8 cellular contexts compared by ENCODE assay signal in genomic region chr9:114507726-114508125, GRCh38. TPM values are rescaled to one million over a fixed set of nuclear protein-coding genes. Genes with fewer than 3 reads are reported as not detected.
DNase-seq lines count a peak whose midpoint lies in the region; ATAC-seq and TF ChIP-seq lines count a peak whose summit lies in the region.

No MANE protein-coding gene starts in this region.

- H3K27me3 Mint-ChIP-seq in activated CD4-positive, alpha-beta T cell treated with anti-CD3 and anti-CD28 coated beads for 36 hours = peaks cover 21% of the 10 kb centered on the region

- no peaks in the 10 kb centered on the region for H4K20me1 ChIP-seq in neural cell (ENCODE audit: insufficient read depth)

- POLR2A ChIA-PET in activated CD4-positive, alpha-beta T cell treated with anti-CD3 and anti-CD28 coated beads for 36 hours (lab: Charles Lee) = no interaction called here

- no peak overlapping the region for H3K27ac ChIP-seq in neural cell (ENCODE audit: low read length)

- no peaks in the 10 kb centered on the region for H3K36me3 ChIP-seq in neural cell (ENCODE audit: insufficient read depth, low read length)

- TF ChIP-seq EP300 in neural cell (conservative IDR thresholded peaks at IDR 0.05; ENCODE audit: poor library complexity, severe bottlenecking) = no peak

- intact Hi-C loops in activated CD4-positive, alpha-beta T cell treated with anti-CD3 and anti-CD28 coated beads for 36 hours (cut with DNase I, micrococcal nuclease) = loop anchor here (1.0 to 10.0 kb wide), 7 partner anchors 21 to 350 kb away; partner anchors contain the start of gene COL27A1 (in 1 of the 2)

- no peaks in the 10 kb centered on the region for H3K79me2 ChIP-seq in neural cell (replicated peaks; ENCODE audit: insufficient read depth, low read length)

- H3K9me3 Mint-ChIP-seq in activated CD4-positive, alpha-beta T cell treated with anti-CD3 and anti-CD28 coated beads for 36 hours (ENCODE audit: low read depth) = no peaks in the 10 kb centered on the region

- no peaks in the 10 kb centered on the region for H3K9me2 ChIP-seq in neural cell (ENCODE audit: insufficient read depth, low read length)

- peak overlapping the region; percentile 31 for H3K27ac Mint-ChIP-seq in activated CD4-positive, alpha-beta T cell treated with anti-CD3 and anti-CD28 coated beads for 36 hours

- H3K4me1 Mint-ChIP-seq in activated CD4-positive, alpha-beta T cell treated with anti-CD3 and anti-CD28 coated beads for 36 hours = peaks cover 12% of the 10 kb centered on the region

- H3K9ac ChIP-seq in neural cell (ENCODE audit: low read length) = no peak overlapping the region

- no peaks in the 10 kb centered on the region for H3K36me3 Mint-ChIP-seq in activated CD4-positive, alpha-beta T cell treated with anti-CD3 and anti-CD28 coated beads for 36 hours (ENCODE audit: low read depth)

- peak; percentile 25 for ATAC-seq in activated CD4-positive, alpha-beta T cell treated with anti-CD3 and anti-CD28 coated beads for 36 hours
- ATAC-seq in HG03460 (IDR thresholded peaks at IDR 0.05; ENCODE audit: unreplicated experiment) = no peak

- no peak overlapping the region for H3K4me3 Mint-ChIP-seq in activated CD4-positive, alpha-beta T cell treated with anti-CD3 and anti-CD28 coated beads for 36 hours

- no peak overlapping the region for H2AFZ ChIP-seq in neural cell (ENCODE audit: low read depth, low read length)

- peaks cover 3% of the 10 kb centered on the region for H3F3A ChIP-seq in neural cell (ENCODE audit: insufficient read depth, low read length, poor library complexity, severe bottlenecking)

- TF ChIP-seq CTCF in neural cell (IDR thresholded peaks at IDR 0.05; ENCODE audit: poor library complexity, severe bottlenecking) = peak; percentile 24

- TF ChIP-seq RAD21 in neural cell (conservative IDR thresholded peaks at IDR 0.05) = no peak

- no peak overlapping the region for H3K4me2 ChIP-seq in neural cell (ENCODE audit: low read length)

- no peaks in the 10 kb centered on the region for H3K9me3 ChIP-seq in neural cell (ENCODE audit: low read length)

- no peaks in the 10 kb centered on the region for H3K27me3 ChIP-seq in neural cell (ENCODE audit: insufficient read depth, low read depth, low read length)

- peak; percentile 21 for DNase-seq in activated CD4-positive, alpha-beta T cell treated with anti-CD3 and anti-CD28 coated beads for 36 hours
- DNase-seq in activated CD4-positive, alpha-beta T cell treated with anti-CD3 and anti-CD28 coated beads for 1 hour = no peak
- DNase-seq in NCI-H1092 (lab: John Stamatoyannopoulos, UW) (peak; percentile 9), retina (no peak)
- DNase-seq in central memory CD4-positive, alpha-beta T cell = peak; percentile 29
- no peak for DNase-seq in activated CD4-positive, alpha-beta T cell treated with anti-CD3 and anti-CD28 coated beads, Interleukin-2, amount 50 U/mL, for 1 hour

- no peak overlapping the region for H3K4me3 ChIP-seq in neural cell (ENCODE audit: low read length)

- CTCF ChIA-PET in activated CD4-positive, alpha-beta T cell treated with anti-CD3 and anti-CD28 coated beads for 36 hours (lab: Charles Lee) = interaction anchor here (0.8 to 4.0 kb wide), 11 partner anchors 11 to 153 kb away, joined by 3 to 27 read pairs (median 5); no protein-coding TSS in a partner anchor

TF ChIP-seq in neural cell, 6 proteins besides CTCF, POLR2A, EP300 and RAD21:
- TF ChIP-seq EZH2 (IDR thresholded peaks at IDR 0.05; ENCODE audit: borderline replicate concordance, insufficient read depth, low read length, poor library complexity, severe bottlenecking) (no peak), POLR2AphosphoS5 (IDR thresholded peaks at IDR 0.05) (no peak), REST (IDR thresholded peaks at IDR 0.05; ENCODE audit: borderline replicate concordance) (no peak), MXI1 (conservative IDR thresholded peaks at IDR 0.05; ENCODE audit: poor library complexity, severe bottlenecking) (no peak), TAF1 (IDR thresholded peaks at IDR 0.05; ENCODE audit: low read depth) (no peak), SMC3 (conservative IDR thresholded peaks at IDR 0.05; ENCODE audit: poor library complexity) (no peak)

RNA-seq across cellular contexts. Expression of gene WHRN, which starts 2.5 kb away (rescaled TPM):
- total RNA-seq in activated CD4-positive, alpha-beta T cell treated with anti-CD3 and anti-CD28 coated beads for 36 hours = 1 to 10 TPM; 1.9 to 2.0 TPM
- 2.5 and 4.6 TPM in 2 replicates for polyA plus RNA-seq in neural cell
- polyA minus RNA-seq in neural cell = 7.9 and 8.8 TPM in 2 replicates

Comparison
In these comparisons a context has a peak if more than half of its experiments do, and no peak if none do; other contexts are left out.
1. DNase-seq: peak in activated CD4-positive, alpha-beta T cell treated with anti-CD3 and anti-CD28 coated beads for 36 hours (single experiment), NCI-H1092 (single experiment) and central memory CD4-positive, alpha-beta T cell (single experiment); none in activated CD4-positive, alpha-beta T cell treated with anti-CD3 and anti-CD28 coated beads for 1 hour (single experiment), activated CD4-positive, alpha-beta T cell treated with anti-CD3 and anti-CD28 coated beads, Interleukin-2, amount 50 U/mL, for 1 hour (single experiment) and retina (single experiment).